ENCODE assay signal across 16 cellular contexts in the genomic region with DNA sequence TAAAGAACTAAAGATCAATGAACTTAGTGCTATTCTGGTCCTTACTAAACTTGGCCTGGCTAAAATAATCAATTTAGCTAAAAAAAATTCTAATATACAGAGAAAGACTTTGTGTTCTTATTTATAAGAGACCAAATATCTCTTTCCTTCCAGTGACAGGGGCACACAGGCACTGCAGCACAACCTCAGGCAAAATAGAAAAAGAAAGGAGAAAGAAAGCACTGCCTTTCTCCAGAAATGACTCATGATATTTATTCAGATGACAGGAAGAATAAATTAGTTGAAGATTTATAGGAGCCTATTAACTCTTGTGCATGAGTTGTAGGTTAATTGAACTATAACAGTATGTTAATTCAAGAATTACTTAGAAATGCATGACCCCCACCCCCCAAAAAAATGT.
"Had no signal": no experiment of that assay in that cellular context is flagged by ENCODE, and none has a peak within 500 bp of the region (broad histone marks: within the 10 kb centered on the region; RNA-seq: fewer than 3 reads in every experiment).

No MANE protein-coding gene starts in this region.

- H3K4me1 ChIP-seq: body of pancreas, lower lobe of right lung, spleen had no signal

- H2AFZ ChIP-seq: hepatocyte had no signal

- H3K9me3 ChIP-seq: body of pancreas, lower lobe of right lung, spleen, thoracic aorta had no signal

- ATAC-seq: activated naive CD4-positive, alpha-beta T cell treated with anti-CD3 and anti-CD28 coated beads, Interleukin-2, amount 50 U/mL, for 72 hours; body of pancreas; effector memory CD8-positive, alpha-beta T cell; left colon; lower lobe of right lung; natural killer cell treated with Interleukin-12 subunit alpha and Interleukin-12 subunit beta and Interleukin-15 and Interleukin-18, amount 100 ng/mL, for 72 hours; stimulated activated naive B cell treated with anti-CD40 and anti-IgM and Interleukin-4, amounts not matched to agents 10 μg/mL and 1 μg/mL and 100 μg/mL, for 72 hours had no signal

- H3K27ac ChIP-seq: body of pancreas, hepatocyte, lower lobe of right lung, spleen, thoracic aorta, VCaP had no signal

- H3K4me3 ChIP-seq: body of pancreas, hepatocyte, lower lobe of right lung, spleen, thoracic aorta had no signal

- H3K36me3 ChIP-seq: lower lobe of right lung, spleen, thoracic aorta had no signal

- H3K27me3 ChIP-seq: body of pancreas, hepatocyte, spleen had no signal

- H3K4me2 ChIP-seq: hepatocyte had no signal

- H3K79me2 ChIP-seq: hepatocyte had no signal

- DNase-seq: activated CD4-positive, alpha-beta T cell treated with anti-CD3 and anti-CD28 coated beads for 1 hour; activated gamma-delta T cell treated with Interleukin-2 at 50 U/mL for 16 hours; amygdala; body of pancreas; effector memory CD8-positive, alpha-beta T cell; left colon; lower lobe of right lung; nucleus accumbens; spleen; stimulated activated naive B cell treated with anti-CD40 and anti-IgM and Interleukin-4, amounts not matched to agents 10 μg/mL and 1 μg/mL and 100 μg/mL, for 72 hours; T-helper 2 cell had no signal
